10 cellular contexts compared by ENCODE assay signal in the genomic region with DNA sequence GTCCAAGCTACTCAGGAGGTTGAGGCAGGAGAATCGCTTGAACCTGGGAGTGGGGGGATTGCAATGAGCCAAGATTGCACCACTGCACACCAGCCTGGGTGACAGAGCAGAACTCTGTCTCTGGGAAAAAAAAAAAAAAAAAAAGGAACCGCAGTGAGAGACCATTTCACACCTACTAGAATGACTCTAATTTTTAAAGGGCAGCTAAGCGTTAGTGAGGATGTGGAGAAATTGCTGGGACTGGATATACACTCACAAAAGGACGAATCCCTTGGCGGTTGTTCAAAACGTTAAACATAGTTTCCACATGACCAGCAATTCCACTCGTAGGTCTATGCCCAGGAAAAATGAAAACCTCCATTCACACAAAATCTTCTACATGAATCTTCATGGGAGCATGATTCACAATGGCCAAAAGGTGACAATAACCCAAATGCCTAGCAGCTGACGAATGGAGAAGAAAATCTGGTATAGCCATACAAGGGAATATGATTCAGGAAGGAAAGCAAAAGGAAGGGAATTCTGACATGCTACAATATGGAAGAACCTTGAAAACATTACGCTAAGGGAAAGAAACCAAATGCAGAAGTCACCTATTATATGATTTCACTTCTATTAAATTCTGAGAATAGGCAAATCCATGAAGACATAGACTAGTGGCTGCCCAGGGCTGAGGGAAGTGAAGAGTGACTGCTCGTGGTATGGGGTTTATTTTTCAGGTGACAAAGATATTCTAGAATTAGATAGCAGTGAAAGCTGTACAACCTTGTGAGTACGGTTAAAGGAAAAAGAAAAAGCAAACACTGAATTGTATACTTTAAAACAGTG.
DNase-seq lines count a peak whose midpoint lies in the region; ATAC-seq and TF ChIP-seq lines count a peak whose summit lies in the region.
"Had no signal": no experiment of that assay in that cellular context is flagged by ENCODE, and none has a peak within 500 bp of the region (broad histone marks: within the 10 kb centered on the region; RNA-seq: fewer than 3 reads in every experiment).

No MANE protein-coding gene starts in this region.

- POLR2A ChIA-PET in CD8-positive, alpha-beta memory T cell (lab: Charles Lee), result no interaction called here
- POLR2A ChIA-PET in naive thymus-derived CD8-positive, alpha-beta T cell (lab: Charles Lee), result interaction anchor here (1.5 kb wide), 1 partner anchor 118 kb away, joined by 3 read pairs; no protein-coding TSS in a partner anchor
- POLR2A ChIA-PET in A673 (lab: Charles Lee; ENCODE audit: low non-redundant PET), result no interaction called here

- no peaks in the 10 kb centered on the region for H3K36me3 Mint-ChIP-seq in CD8-positive, alpha-beta memory T cell
- no peaks in the 10 kb centered on the region for H3K36me3 Mint-ChIP-seq in naive thymus-derived CD8-positive, alpha-beta T cell

- H3K36me3 ChIP-seq in CD8-positive, alpha-beta memory T cell (ENCODE audit: insufficient read depth, low read length), result no peaks in the 10 kb centered on the region
- no peaks in the 10 kb centered on the region for H3K36me3 ChIP-seq in ascending aorta
- H3K36me3 ChIP-seq in A673 (ENCODE audit: insufficient read depth, low read length, poor library complexity, severe bottlenecking), result no peaks in the 10 kb centered on the region
- H3K36me3 ChIP-seq: pancreas had no signal

- H3K4me3 Mint-ChIP-seq in CD8-positive, alpha-beta memory T cell, result peak overlapping the region in 1 of 7 donors; percentile 30
- peak overlapping the region in 1 of 10 donors; percentile 52 for H3K4me3 Mint-ChIP-seq in naive thymus-derived CD8-positive, alpha-beta T cell
- H3K4me3 Mint-ChIP-seq: activated naive CD4-positive, alpha-beta T cell treated with anti-CD3 and anti-CD28 coated beads, Interleukin-2, amount 10 ng/mL, durations not matched to agents 7 days and 5 days had no signal

- no peaks in the 10 kb centered on the region for H3K9me3 ChIP-seq in CD8-positive, alpha-beta memory T cell (ENCODE audit: low read length)
- no peaks in the 10 kb centered on the region for H3K9me3 ChIP-seq in ascending aorta
- H3K9me3 ChIP-seq in A673 (ENCODE audit: low read depth, low read length, poor library complexity, severe bottlenecking), result no peaks in the 10 kb centered on the region
- H3K9me3 ChIP-seq: pancreas had no signal

- peak overlapping the region; percentile 38 to 88 (median 56) for H3K27ac Mint-ChIP-seq in CD8-positive, alpha-beta memory T cell
- H3K27ac Mint-ChIP-seq in naive thymus-derived CD8-positive, alpha-beta T cell, result peak overlapping the region in 8 of 10 donors; percentile 3 to 97 (median 52)

- H3K4me3 ChIP-seq in CD8-positive, alpha-beta memory T cell (ENCODE audit: low read length), result no peak overlapping the region
- H3K4me3 ChIP-seq in ascending aorta (no peak overlapping the region), A673 (ENCODE audit: low read depth, low read length, poor library complexity, severe bottlenecking) (no peak overlapping the region)
- H3K4me3 ChIP-seq: pancreas had no signal

- CTCF ChIA-PET in CD8-positive, alpha-beta memory T cell (lab: Charles Lee), result no interaction called here
- CTCF ChIA-PET in A673 (lab: Charles Lee), result no interaction called here

- no peak for TF ChIP-seq CTCF in ascending aorta (IDR thresholded peaks at IDR 0.05)
- TF ChIP-seq CTCF in A673 (conservative IDR thresholded peaks at IDR 0.05; ENCODE audit: low read depth, low read length), result no peak

- H3K9me3 Mint-ChIP-seq in CD8-positive, alpha-beta memory T cell, result no peaks in the 10 kb centered on the region
- no peaks in the 10 kb centered on the region for H3K9me3 Mint-ChIP-seq in naive thymus-derived CD8-positive, alpha-beta T cell
- H3K9me3 Mint-ChIP-seq: activated naive CD4-positive, alpha-beta T cell treated with anti-CD3 and anti-CD28 coated beads, Interleukin-2, amount 10 ng/mL, durations not matched to agents 7 days and 5 days had no signal

- peaks cover 0 to 1% of the 10 kb centered on the region in 2 donors for H3K27me3 Mint-ChIP-seq in CD8-positive, alpha-beta memory T cell
- no peaks in the 10 kb centered on the region for H3K27me3 Mint-ChIP-seq in naive thymus-derived CD8-positive, alpha-beta T cell

- ATAC-seq in naive thymus-derived CD8-positive, alpha-beta T cell, result no peak
- ATAC-seq in HG02763 (IDR thresholded peaks at IDR 0.05; ENCODE audit: unreplicated experiment), result no peak
- ATAC-seq: pancreas had no signal

- H3K27me3 ChIP-seq in CD8-positive, alpha-beta memory T cell (ENCODE audit: insufficient read depth, low read length, poor library complexity, severe bottlenecking), result no peaks in the 10 kb centered on the region
- H3K27me3 ChIP-seq in ascending aorta (no peaks in the 10 kb centered on the region), A673 (replicated peaks; ENCODE audit: insufficient read depth, low read depth, low read length, poor library complexity) (no peaks in the 10 kb centered on the region)
- H3K27me3 ChIP-seq: pancreas had no signal

- intact Hi-C loops in ascending aorta (cut with DNase I) (loop anchor here (5.0 kb wide), 1 partner anchor 77 kb away; no protein-coding TSS in a partner anchor), A673 (cut with micrococcal nuclease; ENCODE audit: unreplicated experiment) (loop anchor here (5.0 kb wide), 1 partner anchor 47 kb away; no protein-coding TSS in a partner anchor)

- H3K4me1 Mint-ChIP-seq in CD8-positive, alpha-beta memory T cell, result peaks cover 48 to 61% (median 53%) of the 10 kb centered on the region in 3 donors
- peaks cover 32 to 75% (median 52%) of the 10 kb centered on the region in 4 donors for H3K4me1 Mint-ChIP-seq in naive thymus-derived CD8-positive, alpha-beta T cell

- DNase-seq in CD8-positive, alpha-beta memory T cell, result peak in 1 of 5 donors; percentile 21
- peak; percentile 15 for DNase-seq in LHCN-M2 (ENCODE audit: low read depth)
- no peak for DNase-seq in ascending aorta (ENCODE audit: low spot score in 2 of 2)
- DNase-seq in naive thymus-derived CD8-positive, alpha-beta T cell, result no peak
- DNase-seq in cerebellar nuclear complex (lab: John Stamatoyannopoulos, UW), result no peak
- no peak for DNase-seq in SHP77 treated with DMSO at 0.1 percent for 48 hours (lab: John Stamatoyannopoulos, UW)
- no peak for DNase-seq in A673 (ENCODE audit: low spot score)
- DNase-seq: activated naive CD4-positive, alpha-beta T cell treated with anti-CD3 and anti-CD28 coated beads, Interleukin-2, amount 10 ng/mL, durations not matched to agents 7 days and 5 days had no signal

- H3K4me1 ChIP-seq in CD8-positive, alpha-beta memory T cell (ENCODE audit: insufficient read depth, low read length), result peaks cover 24% of the 10 kb centered on the region
- H3K4me1 ChIP-seq in ascending aorta, result peaks cover 29 to 46% of the 10 kb centered on the region in 2 donors
- peaks cover 55% of the 10 kb centered on the region for H3K4me1 ChIP-seq in A673 (ENCODE audit: insufficient read depth, low read length, poor library complexity, severe bottlenecking)
- H3K4me1 ChIP-seq: pancreas had no signal

- BruUV-seq in A673 (replicated peaks; lab: Mats Ljungman, UMichigan), result no TSS peak

- H3K27ac ChIP-seq in CD8-positive, alpha-beta memory T cell (ENCODE audit: low read depth, low read length), result no peak overlapping the region
- H3K27ac ChIP-seq in ascending aorta (peak overlapping the region; percentile 93 to 94), A673 (ENCODE audit: low read depth, low read length, poor library complexity, severe bottlenecking) (no peak overlapping the region)
- H3K27ac ChIP-seq: pancreas had no signal

Comparison
In these comparisons a context has a peak if more than half of its experiments do, and no peak if none do; other contexts are left out.
1. H3K27ac ChIP-seq: peak in ascending aorta (2 of 2); none in CD8-positive, alpha-beta memory T cell (single experiment) and A673 (single experiment).